1 cellular context compared by ENCODE assay signal in genomic region chr10:70814126-70814525, GRCh38.
TF ChIP-seq lines count a peak whose summit lies in the region.

No MANE protein-coding gene starts in this region.

TF ChIP-seq in K562, 482 proteins besides CTCF, POLR2A, EP300 and RAD21 (continued from another document):
- TF ChIP-seq RERE (CRISPR knock-in tag; IDR thresholded peaks at IDR 0.05; ENCODE audit: borderline replicate concordance), result no peak
- no peak for TF ChIP-seq BRD9 (IDR thresholded peaks at IDR 0.05; ENCODE audit: low read depth, partially characterized antibody)
- TF ChIP-seq MAZ (CRISPR knock-in tag; conservative IDR thresholded peaks at IDR 0.05 in 1 of 2, IDR thresholded peaks at IDR 0.05 in 1 of 2), result no peak
- TF ChIP-seq SMARCC2 (IDR thresholded peaks at IDR 0.05; ENCODE audit: low read depth), result no peak
- no peak for TF ChIP-seq CEBPG (CRISPR knock-in tag; IDR thresholded peaks at IDR 0.05)
- TF ChIP-seq CEBPG (tag; conservative IDR thresholded peaks at IDR 0.05 in 1 of 2, IDR thresholded peaks at IDR 0.05 in 1 of 2), result no peak
- no peak for TF ChIP-seq CCAR2 (IDR thresholded peaks at IDR 0.05; ENCODE audit: low read depth, low read length)
- peak; percentile 19; the same call in 1 of the 2 replicates for TF ChIP-seq EGR1 (conservative IDR thresholded peaks at IDR 0.05)
- TF ChIP-seq RUNX1 (IDR thresholded peaks at IDR 0.05; ENCODE audit: low read depth), result no peak
- no peak for TF ChIP-seq ZNF77 (CRISPR knock-in tag; IDR thresholded peaks at IDR 0.05)
- no peak for TF ChIP-seq ETV1 (tag; conservative IDR thresholded peaks at IDR 0.05; ENCODE audit: low read depth)
- TF ChIP-seq NONO (IDR thresholded peaks at IDR 0.05; ENCODE audit: low read depth in 2 of 2, low read length in 1 of 2), result no peak
- TF ChIP-seq FOXK2 (conservative IDR thresholded peaks at IDR 0.05 in 1 of 2, IDR thresholded peaks at IDR 0.05 in 1 of 2; ENCODE audit: low read depth in 2 of 2), result peak; percentile 82 to 83
- no peak for TF ChIP-seq SMARCE1 (IDR thresholded peaks at IDR 0.05)
- no peak for TF ChIP-seq SMAD3 (CRISPR knock-in tag; conservative IDR thresholded peaks at IDR 0.05)
- TF ChIP-seq HNRNPLL (IDR thresholded peaks at IDR 0.05; ENCODE audit: low read depth, low read length, poor library complexity, severe bottlenecking), result no peak
- TF ChIP-seq KAT2B (IDR thresholded peaks at IDR 0.05; ENCODE audit: low read depth, low read length), result no peak
- no peak for TF ChIP-seq RFX1 (IDR thresholded peaks at IDR 0.05)
- no peak for TF ChIP-seq THRA (IDR thresholded peaks at IDR 0.05)
- TF ChIP-seq MEF2D (tag; conservative IDR thresholded peaks at IDR 0.05; ENCODE audit: low read depth), result no peak
- TF ChIP-seq ZC3H4 (CRISPR knock-in tag; IDR thresholded peaks at IDR 0.05; ENCODE audit: borderline replicate concordance), result no peak
- TF ChIP-seq SETDB1 (IDR thresholded peaks at IDR 0.05; ENCODE audit: low read length), result no peak
- TF ChIP-seq KLF10 (CRISPR knock-in tag; IDR thresholded peaks at IDR 0.05), result no peak
- no peak for TF ChIP-seq MED1 (CRISPR knock-in tag; IDR thresholded peaks at IDR 0.05; ENCODE audit: borderline replicate concordance)
- no peak for TF ChIP-seq BDP1 (IDR thresholded peaks at IDR 0.05; ENCODE audit: insufficient read depth, insufficient read length)
- no peak for TF ChIP-seq E2F5 (CRISPR knock-in tag; IDR thresholded peaks at IDR 0.05)
- TF ChIP-seq ZFP1 (CRISPR knock-in tag; IDR thresholded peaks at IDR 0.05), result no peak
- no peak for TF ChIP-seq ZNF121 (CRISPR knock-in tag; conservative IDR thresholded peaks at IDR 0.05)
- no peak for TF ChIP-seq ZNF407 (IDR thresholded peaks at IDR 0.05; ENCODE audit: low read depth)
- TF ChIP-seq ZBTB34 (CRISPR knock-in tag; IDR thresholded peaks at IDR 0.05), result no peak
- TF ChIP-seq ZNF263 (CRISPR knock-in tag; IDR thresholded peaks at IDR 0.05; ENCODE audit: borderline replicate concordance), result no peak
- no peak for TF ChIP-seq ZNF408 (CRISPR knock-in tag; IDR thresholded peaks at IDR 0.05; ENCODE audit: low read depth)
- no peak for TF ChIP-seq ZBTB9 (CRISPR knock-in tag; IDR thresholded peaks at IDR 0.05)
- TF ChIP-seq MAX (CRISPR knock-in tag; IDR thresholded peaks at IDR 0.05), result no peak
- TF ChIP-seq MEIS2 (IDR thresholded peaks at IDR 0.05; ENCODE audit: partially characterized antibody), result peak; percentile 61
- no peak for TF ChIP-seq CEBPB (tag; IDR thresholded peaks at IDR 0.05)
- no peak for TF ChIP-seq ZBTB2 (IDR thresholded peaks at IDR 0.05)
- TF ChIP-seq BRD4 (IDR thresholded peaks at IDR 0.05), result no peak
